ENCODE assay signal across 9 cellular contexts in the genomic region with DNA sequence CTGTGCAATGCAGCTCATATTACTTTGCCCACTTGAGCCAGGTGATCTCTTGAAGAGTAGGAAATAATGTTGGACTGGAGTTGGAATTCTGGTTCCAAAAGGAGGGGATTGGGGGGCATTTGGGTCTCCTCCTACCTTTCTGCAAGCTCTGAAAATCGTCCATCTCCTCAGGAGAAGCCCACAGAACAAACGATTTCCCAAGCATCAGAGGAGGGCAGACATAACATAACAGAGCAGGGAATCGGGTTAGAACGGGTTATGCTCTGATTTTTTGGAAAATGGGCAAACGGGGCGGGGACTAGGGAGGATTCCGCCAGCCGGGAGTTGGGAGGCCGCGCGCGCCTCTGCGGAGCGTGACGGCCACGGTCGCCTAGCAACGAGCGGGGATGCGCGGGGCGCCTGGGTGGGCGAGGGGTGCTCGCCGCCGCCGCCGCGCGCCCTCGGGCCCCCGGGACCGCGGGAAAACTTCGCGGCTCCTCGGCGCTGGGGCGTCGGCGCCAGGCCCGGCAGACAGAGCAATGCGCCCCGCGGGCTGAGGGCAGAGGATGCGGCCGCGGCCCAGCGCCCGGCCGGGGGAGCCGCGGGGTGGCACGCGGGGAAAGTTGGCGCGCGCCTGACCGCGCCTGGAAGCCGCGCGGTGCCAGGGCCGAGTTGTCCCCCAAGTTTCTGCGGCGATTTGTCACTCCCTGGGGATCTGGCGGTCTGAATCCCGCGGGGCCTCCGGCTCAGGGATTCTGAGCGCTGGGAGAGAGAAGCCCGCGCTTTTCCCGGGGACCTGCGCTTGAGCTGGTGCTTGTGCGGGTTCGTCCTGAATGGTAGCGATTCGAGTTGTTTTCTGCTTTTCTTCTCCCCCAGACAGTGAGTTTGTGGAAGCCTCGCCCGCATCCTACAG. TPM values are rescaled to one million over a fixed set of nuclear protein-coding genes. Genes with fewer than 3 reads are reported as not detected.
DNase-seq lines count a peak whose midpoint lies in the region; ATAC-seq and TF ChIP-seq lines count a peak whose summit lies in the region.
"Had no signal": no experiment of that assay in that cellular context is flagged by ENCODE, and none has a peak within 500 bp of the region (broad histone marks: within the 10 kb centered on the region; RNA-seq: fewer than 3 reads in every experiment).

No MANE protein-coding gene starts in this region.

- peak overlapping the region in 1 of 5 donors; percentile 21 for H3K27ac ChIP-seq in adrenal gland
- H3K27ac ChIP-seq: 22Rv1 had no signal

- H3K27me3 ChIP-seq in adrenal gland, result peaks cover 5% of the 10 kb centered on the region

- H3K4me1 ChIP-seq in adrenal gland (replicated peaks in 1 of 2), result no peaks in the 10 kb centered on the region

- no peaks in the 10 kb centered on the region for H3K36me3 ChIP-seq in adrenal gland (replicated peaks in 1 of 2)

- DNase-seq in NCI-H1417 (lab: John Stamatoyannopoulos, UW), result peak; percentile 57 to 91 (median 89)
- no peak for DNase-seq in NCI-H1417 treated with DMSO at 0.1 percent for 48 hours (lab: John Stamatoyannopoulos, UW)
- DNase-seq in NB4 (ENCODE audit: low read depth), result peak; percentile 23
- peak in 6 of 7 donors; percentile 10 to 72 (median 30) for DNase-seq in adrenal gland
- DNase-seq in hepatic stellate cell (ENCODE audit: low spot score), result peak; percentile 58
- peak; percentile 23 for DNase-seq in putamen (ENCODE audit: low spot score)
- DNase-seq in activated CD8-positive, alpha-beta memory T cell treated with anti-CD3 and anti-CD28 coated beads, Interleukin-2, amount 50 U/mL, for 48 hours, result no peak

- no peak for TF ChIP-seq CTCF in NB4 (IDR thresholded peaks at IDR 0.05; ENCODE audit: low read depth, low read length)
- no peak for TF ChIP-seq CTCF in adrenal gland (IDR thresholded peaks at IDR 0.05)

- H3K9me3 ChIP-seq in adrenal gland (replicated peaks in 1 of 3), result no peaks in the 10 kb centered on the region

- WGBS in adrenal gland, 4 donors, result 2 to 5% (median 3%) methylated on average over 11 to 81 of the region's 81 CpGs

- no peak overlapping the region for H3K4me3 ChIP-seq in NB4 (ENCODE audit: low read depth, low read length)
- H3K4me3 ChIP-seq in adrenal gland, result peak overlapping the region in 2 of 4 donors; percentile 21 to 72

- TF ChIP-seq POLR2A in NB4 (IDR thresholded peaks at IDR 0.05; ENCODE audit: extremely low read depth, insufficient read length), result no peak
- no peak for TF ChIP-seq POLR2A in adrenal gland (IDR thresholded peaks at IDR 0.05)

- no peak for ATAC-seq in GM21619 (IDR thresholded peaks at IDR 0.05; ENCODE audit: unreplicated experiment)

- intact Hi-C loops in adrenal gland (cut with DNase I), result loop anchor here in 1 of 2 donors (10.0 kb wide), 1 partner anchor 106 kb away; no protein-coding TSS in a partner anchor

RNA-seq across cellular contexts. Expression of a gene that starts 27.8 kb away (rescaled TPM):
- 10 to 100 TPM; 15.6 to 26.7 (median 20.7) TPM for total RNA-seq in adrenal gland
- polyA plus RNA-seq in adrenal gland, result 10 to 100 TPM in 1 of 3 donors, 1 to 10 TPM in 2; 3.0 to 11.9 (median 6.6) TPM

Comparison
In these comparisons a context has a peak if more than half of its experiments do, and no peak if none do; other contexts are left out.
1. DNase-seq: peak in NCI-H1417 (3 of 3), NB4 (single experiment), adrenal gland (6 of 7), hepatic stellate cell (single experiment) and putamen (single experiment); none in NCI-H1417 treated with DMSO at 0.1 percent for 48 hours (single experiment) and activated CD8-positive, alpha-beta memory T cell treated with anti-CD3 and anti-CD28 coated beads, Interleukin-2, amount 50 U/mL, for 48 hours (single experiment).